ENCODE assay signal across 8 cellular contexts in the genomic region with DNA sequence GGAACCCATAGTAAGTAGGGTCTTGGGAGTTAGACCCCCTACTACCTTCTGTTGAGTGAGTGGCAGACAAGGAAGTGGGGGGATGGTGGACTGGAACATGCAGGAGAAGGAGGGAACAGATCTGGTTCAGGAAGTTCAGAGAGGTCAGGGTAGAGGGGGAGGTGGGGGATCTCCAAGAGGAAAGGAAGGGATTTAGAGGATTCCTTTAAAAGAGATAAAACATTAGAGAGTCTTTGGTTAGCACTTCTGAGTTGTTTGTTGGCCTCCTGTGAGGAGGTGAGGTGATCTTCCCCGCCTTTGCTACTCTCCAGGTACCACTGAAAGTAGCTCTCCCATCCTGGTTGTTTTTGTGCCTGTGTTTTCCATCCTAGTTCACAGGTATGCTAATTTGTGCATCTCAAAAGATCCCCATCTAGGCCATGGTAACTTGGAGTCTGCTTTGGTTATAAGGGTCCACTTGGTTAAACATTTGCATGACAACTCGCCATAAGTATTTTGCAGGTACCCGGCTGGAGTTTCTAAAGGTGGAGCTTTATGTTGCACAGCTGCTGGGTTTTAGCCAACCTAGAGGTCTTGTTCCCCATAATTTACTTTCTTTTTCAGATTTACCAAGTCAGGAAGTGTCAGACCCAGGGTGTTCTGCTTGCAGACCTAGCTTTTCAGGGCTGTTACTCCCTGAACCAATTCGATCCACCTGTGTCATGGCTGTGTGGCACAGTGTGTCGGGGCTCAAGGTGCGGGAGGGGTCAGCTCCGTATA.
A peak's percentile ranks its signal among the peaks of the same experiment; 100 is the strongest.
DNase-seq lines count a peak whose midpoint lies in the region; ATAC-seq lines count a peak whose summit lies in the region.
"Had no signal": no experiment of that assay in that cellular context is flagged by ENCODE, and none has a peak within 500 bp of the region (broad histone marks: within the 10 kb centered on the region; RNA-seq: fewer than 3 reads in every experiment).

No MANE protein-coding gene starts in this region.

- H3K9me3 ChIP-seq in iPS-15b (ENCODE audit: control insufficient read depth, insufficient read depth, low read length): no peaks in the 10 kb centered on the region
- H3K9me3 ChIP-seq: tibial nerve had no signal

- no peaks in the 10 kb centered on the region for H3K27me3 ChIP-seq in iPS-15b (ENCODE audit: control insufficient read depth, insufficient read depth, low read length)
- H3K27me3 ChIP-seq: tibial nerve had no signal

- H3K36me3 ChIP-seq in iPS-15b (ENCODE audit: control insufficient read depth, insufficient read depth, low read length): no peaks in the 10 kb centered on the region
- H3K36me3 ChIP-seq: tibial nerve had no signal

- peaks cover 33% of the 10 kb centered on the region for H3K4me1 ChIP-seq in iPS-15b (ENCODE audit: control insufficient read depth, insufficient read depth, low read length)

- ATAC-seq in GM18519 (IDR thresholded peaks at IDR 0.05; ENCODE audit: low FRiP score, unreplicated experiment): peak; percentile 82
- ATAC-seq in GM21423 (IDR thresholded peaks at IDR 0.05; ENCODE audit: unreplicated experiment): peak; percentile 75
- ATAC-seq in HG03442 (IDR thresholded peaks at IDR 0.05; ENCODE audit: unreplicated experiment): peak; percentile 76

- DNase-seq in COLO668 (lab: John Stamatoyannopoulos, UW; ENCODE audit: unreplicated experiment): no peak
- no peak for DNase-seq in middle frontal gyrus (ENCODE audit: extremely low spot score, low spot score)
- no peak for DNase-seq in stimulated activated CD4-positive, alpha-beta T cell treated with anti-CD3 and anti-CD28 coated beads, Interleukin-2, amount 100 ng/mL, for 48 hours

- H3K9ac ChIP-seq in iPS-15b (ENCODE audit: low read depth, low read length): no peak overlapping the region

- H3K4me3 ChIP-seq in iPS-15b (ENCODE audit: low read depth, low read length): peak overlapping the region; percentile 21
- H3K4me3 ChIP-seq: tibial nerve had no signal
